Comparison of ENCODE assay signal across 10 cellular contexts in the genomic region with DNA sequence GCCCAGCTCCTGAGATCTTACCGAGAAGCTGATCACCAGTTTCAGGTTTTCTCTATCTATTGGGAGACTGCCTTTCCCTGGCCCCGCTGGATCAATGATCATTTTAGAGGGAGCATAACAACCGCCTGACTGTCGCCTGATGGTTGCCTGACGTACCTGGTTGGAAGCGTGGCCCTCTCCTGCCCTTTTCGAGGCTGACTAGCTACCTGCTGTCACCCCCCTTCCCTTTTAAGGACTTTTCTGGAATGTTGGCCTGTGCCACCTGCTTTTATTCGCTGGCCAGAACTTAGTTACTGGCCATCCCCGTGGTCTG. TPM values are rescaled to one million over a fixed set of nuclear protein-coding genes. Genes with fewer than 3 reads are reported as not detected.
DNase-seq lines count a peak whose midpoint lies in the region; FAIRE-seq and TF ChIP-seq lines count a peak whose summit lies in the region.
"Had no signal": no experiment of that assay in that cellular context is flagged by ENCODE, and none has a peak within 500 bp of the region (broad histone marks: within the 10 kb centered on the region; RNA-seq: fewer than 3 reads in every experiment).

No MANE protein-coding gene starts in this region.

- peaks cover 7% of the 10 kb centered on the region for H3K4me1 Mint-ChIP-seq in HFFc6 (ENCODE audit: low read depth)
- H3K4me1 Mint-ChIP-seq: activated B cell treated with CpG ODN at 0.5 μM for 24 hours had no signal

- H3K9me1 ChIP-seq in keratinocyte (ENCODE audit: control insufficient read depth, extremely low read depth, insufficient read depth, low read length) = no peaks in the 10 kb centered on the region

- H3K27ac ChIP-seq in dorsolateral prefrontal cortex = no peak overlapping the region
- no peak overlapping the region for H3K27ac ChIP-seq in keratinocyte (ENCODE audit: control insufficient read depth, insufficient read depth, low read length)
- no peak overlapping the region for H3K27ac ChIP-seq in smooth muscle cell (ENCODE audit: low read depth)

- H2AFZ ChIP-seq in keratinocyte (ENCODE audit: control insufficient read depth, low read length) = no peak overlapping the region
- no peak overlapping the region for H2AFZ ChIP-seq in smooth muscle cell (ENCODE audit: low read depth)

- H3K4me1 ChIP-seq in keratinocyte (ENCODE audit: control insufficient read depth, extremely low read depth, insufficient read depth, low read length) (no peaks in the 10 kb centered on the region), smooth muscle cell (ENCODE audit: low read depth) (no peaks in the 10 kb centered on the region)

- no peaks in the 10 kb centered on the region for H3K36me3 ChIP-seq in keratinocyte (ENCODE audit: control insufficient read depth in 2 of 2, extremely low read depth in 1 of 2, insufficient read depth in 2 of 2, low read length in 2 of 2)
- no peaks in the 10 kb centered on the region for H3K36me3 ChIP-seq in smooth muscle cell (ENCODE audit: low read depth)

- H3K4me3 ChIP-seq in dorsolateral prefrontal cortex = peak overlapping the region in 38 of 59 donors; percentile 32 to 68 (median 53)
- no peak overlapping the region for H3K4me3 ChIP-seq in keratinocyte (ENCODE audit: control insufficient read depth in 2 of 3, extremely low read depth in 1 of 3, insufficient read depth in 2 of 3, low read depth in 1 of 3, low read length in 3 of 3)
- peak overlapping the region; percentile 54 for H3K4me3 ChIP-seq in smooth muscle cell

- H3K27ac Mint-ChIP-seq in HFFc6 = no peak overlapping the region
- H3K27ac Mint-ChIP-seq: activated B cell treated with CpG ODN at 0.5 μM for 24 hours had no signal

- H3K4me2 ChIP-seq in keratinocyte (ENCODE audit: control insufficient read depth, extremely low read depth, insufficient read depth, low read depth, low read length) (peak overlapping the region; percentile 70), smooth muscle cell (peak overlapping the region; percentile 91)

- H3F3A ChIP-seq in smooth muscle cell (ENCODE audit: low read depth) = no peaks in the 10 kb centered on the region

- intact Hi-C loops in dorsolateral prefrontal cortex (cut with DNase I) = no loop called here

- WGBS in smooth muscle cell (ENCODE audit: low lambda C conversion rate) = 73% methylated on average over 9 of the region's 9 CpGs

- no peak for FAIRE-seq in keratinocyte (lab: Jason Lieb, UNC)

- H3K79me2 ChIP-seq in keratinocyte (ENCODE audit: control insufficient read depth, insufficient read depth, low read length) (no peaks in the 10 kb centered on the region), smooth muscle cell (ENCODE audit: low read depth) (no peaks in the 10 kb centered on the region)

- H3K27me3 ChIP-seq in dorsolateral prefrontal cortex (peaks cover 0 to 25% (median 14%) of the 10 kb centered on the region in 45 donors), keratinocyte (ENCODE audit: control insufficient read depth, extremely low read depth, insufficient read depth, low read length) (peaks cover 33% of the 10 kb centered on the region), smooth muscle cell (ENCODE audit: low read depth) (peaks cover 39% of the 10 kb centered on the region)

- H4K20me1 ChIP-seq in keratinocyte (ENCODE audit: control insufficient read depth, extremely low read depth, insufficient read depth, low read length) = peaks cover 3% of the 10 kb centered on the region
- H4K20me1 ChIP-seq in smooth muscle cell (ENCODE audit: low read depth) = no peaks in the 10 kb centered on the region

- TF ChIP-seq CTCF in HFFc6 (IDR thresholded peaks at IDR 0.05) = no peak
- no peak for TF ChIP-seq CTCF in dorsolateral prefrontal cortex (IDR thresholded peaks at IDR 0.05 in 54 of 56, conservative IDR thresholded peaks at IDR 0.05 in 2 of 56; ENCODE audit: low read depth in 1 of 56, partially characterized antibody in 56 of 56)
- TF ChIP-seq CTCF in keratinocyte (optimal IDR thresholded peaks at IDR 0.05 in 1 of 3, IDR thresholded peaks at IDR 0.05 in 1 of 3, conservative IDR thresholded peaks at IDR 0.05 in 1 of 3; ENCODE audit: extremely low read depth in 1 of 3, insufficient read depth in 2 of 3, low read length in 3 of 3) = no peak
- no peak for TF ChIP-seq CTCF in smooth muscle cell (IDR thresholded peaks at IDR 0.05; ENCODE audit: borderline replicate concordance, insufficient read depth, poor library complexity, severe bottlenecking)

- H3K4me3 Mint-ChIP-seq in HFFc6 = peak overlapping the region; percentile 34; the same call in 1 of the 2 replicates
- H3K4me3 Mint-ChIP-seq: activated B cell treated with CpG ODN at 0.5 μM for 24 hours had no signal

- H3K36me3 Mint-ChIP-seq in HFFc6 (ENCODE audit: low read depth) = no peaks in the 10 kb centered on the region; the same call in 1 of the 2 replicates

- H3K9me3 ChIP-seq in keratinocyte (ENCODE audit: control insufficient read depth, low read depth, low read length) (no peaks in the 10 kb centered on the region), smooth muscle cell (replicated peaks; ENCODE audit: low read depth) (no peaks in the 10 kb centered on the region)

- no peak for DNase-seq in HFFc6
- DNase-seq in dorsolateral prefrontal cortex = no peak
- no peak for DNase-seq in keratinocyte (ENCODE audit: low read depth, low spot score)
- DNase-seq in smooth muscle cell (lab: John Stamatoyannopoulos, UW; ENCODE audit: unreplicated experiment) = no peak
- no peak for DNase-seq in NCI-H526 (lab: John Stamatoyannopoulos, UW)
- DNase-seq in central memory CD4-positive, alpha-beta T cell = no peak
- DNase-seq in hippocampal formation (lab: John Stamatoyannopoulos, UW) = no peak
- DNase-seq: activated B cell treated with CpG ODN at 0.5 μM for 24 hours; effector CD4-positive, alpha-beta T cell; MV-4-11 had no signal

- dilution Hi-C loops in keratinocyte (cut with MboI; ENCODE audit: extremely low pct_ligation_motif_present, low sequenced_read_pairs) = no loop called here

- H3K27me3 Mint-ChIP-seq in HFFc6 (ENCODE audit: insufficient read depth) = peaks cover 4% of the 10 kb centered on the region; the same call in 1 of the 2 replicates

- no peaks in the 10 kb centered on the region for H3K9me3 Mint-ChIP-seq in HFFc6
- H3K9me3 Mint-ChIP-seq: activated B cell treated with CpG ODN at 0.5 μM for 24 hours had no signal

- H3K9ac ChIP-seq in keratinocyte (ENCODE audit: control insufficient read depth, extremely low read depth, insufficient read depth, low read length) (no peak overlapping the region), smooth muscle cell (ENCODE audit: low read depth) (no peak overlapping the region)

RNA-seq across cellular contexts. Expression of gene MFSD2B, which starts 0.6 kb away (rescaled TPM):
- total RNA-seq in HFFc6 (2021; fragmentation: NEBNext Ultra II Directional; extraction: Animal tissue kit (Norgen Biotek cat#: 25700)) = under 1 TPM; 0.18 to 0.35 (median 0.24) TPM
- total RNA-seq in dorsolateral prefrontal cortex = 1 to 10 TPM in 32 of 120 experiments, under 1 TPM in 54, not detected in 34; 0.13 to 3.2 (median 0.68) TPM
- 0.03 to 0.12 TPM (median 0.10 TPM) in 3 replicates for polyA plus RNA-seq in keratinocyte
- not detected for polyA plus RNA-seq in keratinocyte (2011; ENCODE audit: low read depth)
- 0.19 TPM in 1 of 2 replicates, not detected in the other for polyA plus RNA-seq in keratinocyte (2011; cell fraction: cytosol; rRNA removed)
- polyA plus RNA-seq in keratinocyte (2011; cell fraction: nucleus; rRNA removed) = 0.12 TPM in 1 of 2 replicates, not detected in the other
- polyA plus RNA-seq in keratinocyte (2012; ENCODE audit: low replicate concordance) = 0.13 TPM in 1 of 2 replicates, not detected in the other
- polyA minus RNA-seq in keratinocyte = 0.06 to 0.30 TPM in 2 of 3 replicates, not detected in the other
- not detected for polyA minus RNA-seq in keratinocyte (2011; cell fraction: cytosol; rRNA and poly(A)+ RNA removed)
- polyA minus RNA-seq in keratinocyte (2011; cell fraction: nucleus; rRNA and poly(A)+ RNA removed) = 0.47 TPM in 1 of 2 replicates, not detected in the other
- total RNA-seq in smooth muscle cell = 0.04 TPM in 1 of 2 replicates, not detected in the other
- 0.54 and 1.7 TPM in 2 replicates for polyA plus RNA-seq in smooth muscle cell
- total RNA-seq: activated B cell treated with CpG ODN at 0.5 μM for 24 hours had no signal

RNA-seq across cellular contexts. Expression of gene WDCP, which starts 37.9 kb away (rescaled TPM):
- total RNA-seq in HFFc6 (2021; fragmentation: NEBNext Ultra II Directional; extraction: Animal tissue kit (Norgen Biotek cat#: 25700)) = 10 to 100 TPM; 12.0 to 19.4 (median 13.5) TPM
- total RNA-seq in dorsolateral prefrontal cortex = 10 to 100 TPM in 67 of 120 experiments, 1 to 10 TPM in 53; 5.7 to 17.2 (median 10.7) TPM
- polyA plus RNA-seq in keratinocyte = 10.8 to 11.4 TPM (median 11.0 TPM) in 3 replicates
- 0.49 TPM for polyA plus RNA-seq in keratinocyte (2011; ENCODE audit: low read depth)
- polyA plus RNA-seq in keratinocyte (2011; cell fraction: cytosol; rRNA removed) = 4.3 and 8.4 TPM in 2 replicates
- 10.3 and 12.9 TPM in 2 replicates for polyA plus RNA-seq in keratinocyte (2011; cell fraction: nucleus; rRNA removed)
- 1.7 and 6.1 TPM in 2 replicates for polyA plus RNA-seq in keratinocyte (2012; ENCODE audit: low replicate concordance)
- 22.0 to 24.4 TPM (median 23.3 TPM) in 3 replicates for polyA minus RNA-seq in keratinocyte
- 3.6 TPM for polyA minus RNA-seq in keratinocyte (2011; cell fraction: cytosol; rRNA and poly(A)+ RNA removed)
- 6.9 and 16.8 TPM in 2 replicates for polyA minus RNA-seq in keratinocyte (2011; cell fraction: nucleus; rRNA and poly(A)+ RNA removed)
- total RNA-seq in smooth muscle cell = 7.7 and 9.1 TPM in 2 replicates
- polyA plus RNA-seq in smooth muscle cell = 2.5 and 3.1 TPM in 2 replicates

RNA-seq across cellular contexts. Expression of gene FKBP1B, which starts 40.2 kb away (rescaled TPM):
- 1 to 10 TPM; 4.0 to 6.9 (median 5.2) TPM for total RNA-seq in HFFc6 (2021; fragmentation: NEBNext Ultra II Directional; extraction: Animal tissue kit (Norgen Biotek cat#: 25700))
- total RNA-seq in dorsolateral prefrontal cortex = 10 to 100 TPM in 119 of 120 experiments, 1 to 10 TPM in 1; 9.9 to 55.9 (median 35.5) TPM
- polyA plus RNA-seq in keratinocyte = 21.9 to 27.9 TPM (median 24.5 TPM) in 3 replicates
- polyA plus RNA-seq in keratinocyte (2011; ENCODE audit: low read depth) = 2.3 TPM
- 24.8 and 29.9 TPM in 2 replicates for polyA plus RNA-seq in keratinocyte (2011; cell fraction: cytosol; rRNA removed)
- 9.5 and 11.9 TPM in 2 replicates for polyA plus RNA-seq in keratinocyte (2011; cell fraction: nucleus; rRNA removed)
- polyA plus RNA-seq in keratinocyte (2012; ENCODE audit: low replicate concordance) = 7.7 and 16.8 TPM in 2 replicates
- 9.1 to 16.9 TPM (median 14.9 TPM) in 3 replicates for polyA minus RNA-seq in keratinocyte
- 5.8 TPM for polyA minus RNA-seq in keratinocyte (2011; cell fraction: cytosol; rRNA and poly(A)+ RNA removed)
- polyA minus RNA-seq in keratinocyte (2011; cell fraction: nucleus; rRNA and poly(A)+ RNA removed) = 1.7 and 2.9 TPM in 2 replicates
- 17.2 and 17.5 TPM in 2 replicates for total RNA-seq in smooth muscle cell
- polyA plus RNA-seq in smooth muscle cell = 26.3 and 29.8 TPM in 2 replicates

Comparison
In these comparisons a context has a peak if more than half of its experiments do, and no peak if none do; other contexts are left out.
1. H3K4me3 ChIP-seq: peak in dorsolateral prefrontal cortex (38 of 59) and smooth muscle cell (single experiment); none in keratinocyte (0 of 3).